In the genomic region with DNA sequence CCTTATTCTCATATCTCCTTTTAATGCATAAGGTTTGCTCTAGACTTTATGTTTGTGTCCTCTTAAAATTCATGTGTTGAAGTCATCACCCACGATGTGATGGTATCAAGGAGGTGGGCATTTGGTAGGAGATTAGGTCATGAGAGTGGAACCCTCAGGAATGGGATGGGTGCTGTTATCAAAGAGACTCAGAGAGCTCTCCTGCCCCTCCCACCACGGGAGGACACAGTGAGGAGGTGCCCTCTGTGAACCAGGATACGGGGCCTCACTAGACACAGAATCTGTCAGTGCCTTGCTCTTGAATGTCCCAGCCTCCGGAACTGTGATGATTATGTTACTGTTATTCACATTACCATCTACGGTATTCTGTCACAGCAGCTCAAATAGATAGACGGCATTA, we compare ENCODE assay signal across 30 cellular contexts.
"Had no signal": no experiment of that assay in that cellular context is flagged by ENCODE, and none has a peak within 500 bp of the region (broad histone marks: within the 10 kb centered on the region; RNA-seq: fewer than 3 reads in every experiment).

No MANE protein-coding gene starts in this region.

- H3K9me3 ChIP-seq: adrenal gland, body of pancreas, breast epithelium had no signal

- DNase-seq: activated B cell treated with CpG ODN at 0.5 μM for 24 hours; activated CD4-positive, alpha-beta memory T cell treated with anti-CD3 and anti-CD28 coated beads for 36 hours; activated CD4-positive, alpha-beta T cell treated with anti-CD3 and anti-CD28 coated beads for 4 hours; activated CD4-positive, alpha-beta T cell treated with anti-CD3 and anti-CD28 coated beads, Interleukin-2, amount 10 ng/mL, durations not matched to agents 7 days and 5 days; activated CD4-positive, CD25-positive, alpha-beta regulatory T cell treated with anti-CD3 and anti-CD28 coated beads, Interleukin-2, amount 50 U/mL, for 72 hours; activated CD8-positive, alpha-beta memory T cell treated with anti-CD3 and anti-CD28 coated beads, Interleukin-2, amount 50 U/mL, for 4 hours; activated CD8-positive, alpha-beta T cell treated with anti-CD3 and anti-CD28 coated beads for 36 hours; activated effector memory CD4-positive, alpha-beta T cell treated with anti-CD3 and anti-CD28 coated beads, Interleukin-2, amount 50 U/mL, for 16 hours; activated gamma-delta T cell treated with Interleukin-2 at 50 U/mL for 16 hours; activated naive CD4-positive, alpha-beta T cell; activated naive CD4-positive, alpha-beta T cell treated with anti-CD3 and anti-CD28 coated beads for 36 hours; activated naive CD4-positive, alpha-beta T cell treated with anti-CD3 and anti-CD28 coated beads, Interleukin-2, amount 50 U/mL, for 16 hours; activated naive CD8-positive, alpha-beta T cell treated with anti-CD3 and anti-CD28 coated beads for 36 hours; activated T-cell treated with anti-CD3 and anti-CD28 coated beads for 4 hours; activated T-cell treated with anti-CD3 and anti-CD28 coated beads, Interleukin-2, amount 50 U/mL, for 1 hour; activated T-cell treated with anti-CD3 and anti-CD28 coated beads, Interleukin-2, amount 50 U/mL, for 4 hours; activated T-cell treated with anti-CD3 and anti-CD28 coated beads, Interleukin-2, amount 50 U/mL, for 72 hours; adrenal gland; amniotic stem cell; aorta; body of pancreas; brain microvascular endothelial cell; central memory CD4-positive, alpha-beta T cell; T-helper 9 cell had no signal

- H3K36me3 ChIP-seq: adrenal gland, brain microvascular endothelial cell, breast epithelium had no signal

- H3K9me3 Mint-ChIP-seq: activated CD8-positive, alpha-beta T cell treated with anti-CD3 and anti-CD28 coated beads for 36 hours had no signal

- H3K27me3 ChIP-seq: adrenal gland, body of pancreas, brain microvascular endothelial cell, breast epithelium had no signal

- H3K36me3 Mint-ChIP-seq: activated CD4-positive, alpha-beta memory T cell treated with anti-CD3 and anti-CD28 coated beads for 36 hours; activated naive CD8-positive, alpha-beta T cell treated with anti-CD3 and anti-CD28 coated beads for 36 hours had no signal

- H3K27me3 Mint-ChIP-seq: activated B cell treated with CpG ODN at 0.5 μM for 24 hours; activated CD4-positive, alpha-beta memory T cell treated with anti-CD3 and anti-CD28 coated beads for 36 hours; activated CD4-positive, alpha-beta T cell treated with anti-CD3 and anti-CD28 coated beads, Interleukin-2, amount 10 ng/mL, durations not matched to agents 7 days and 5 days; activated CD8-positive, alpha-beta T cell treated with anti-CD3 and anti-CD28 coated beads for 36 hours; activated naive CD8-positive, alpha-beta T cell treated with anti-CD3 and anti-CD28 coated beads for 36 hours; activated T-helper 17 cell treated with anti-CD3 and anti-CD28 coated beads, Interleukin-2, amount 50 U/mL, for 72 hours had no signal

- H3K4me1 Mint-ChIP-seq: activated B cell treated with CpG ODN at 0.5 μM for 24 hours; activated CD4-positive, alpha-beta T cell treated with anti-CD3 and anti-CD28 coated beads, Interleukin-2, amount 10 ng/mL, durations not matched to agents 7 days and 5 days; activated naive CD8-positive, alpha-beta T cell treated with anti-CD3 and anti-CD28 coated beads for 36 hours; activated T-helper 17 cell treated with anti-CD3 and anti-CD28 coated beads, Interleukin-2, amount 50 U/mL, for 72 hours had no signal

- H3K27ac Mint-ChIP-seq: activated B cell treated with CpG ODN at 0.5 μM for 24 hours; activated CD4-positive, alpha-beta memory T cell treated with anti-CD3 and anti-CD28 coated beads for 36 hours; activated CD4-positive, alpha-beta T cell treated with anti-CD3 and anti-CD28 coated beads, Interleukin-2, amount 10 ng/mL, durations not matched to agents 7 days and 5 days; activated CD8-positive, alpha-beta T cell treated with anti-CD3 and anti-CD28 coated beads for 36 hours; activated naive CD4-positive, alpha-beta T cell treated with anti-CD3 and anti-CD28 coated beads for 36 hours; activated naive CD4-positive, alpha-beta T cell treated with anti-CD3 and anti-CD28 coated beads, Interleukin-2, amount 50 U/mL, for 72 hours; activated naive CD8-positive, alpha-beta T cell treated with anti-CD3 and anti-CD28 coated beads for 36 hours; activated T-cell treated with anti-CD3 and anti-CD28 coated beads, Interleukin-2, amount 50 U/mL, for 72 hours; activated T-helper 1 cell treated with anti-CD3 and anti-CD28 coated beads, Interleukin-12 subunit alpha, Interleukin-12 subunit beta, Interleukin-2, Interleukin-4 antibody, amounts not matched to agents 30 ng/mL and 10 ng/mL and 1 ng/mL, durations not matched to agents 14 hours and 24 hours and 36 hours; activated T-helper 17 cell treated with anti-CD3 and anti-CD28 coated beads, Interleukin-2, amount 50 U/mL, for 72 hours; T-helper 1 cell treated with Interleukin-12 subunit alpha and Interleukin-12 subunit beta and Interleukin-4 antibody, amounts not matched to agents 30 μg/mL and 1 μg/mL, for 36 hours; T-helper 2 cell treated with Interferon-gamma antibody and Interleukin-4, amounts not matched to agents 5 μg/mL and 100 μg/mL, for 36 hours had no signal

- H3K4me3 Mint-ChIP-seq: activated B cell treated with CpG ODN at 0.5 μM for 24 hours; activated CD4-positive, alpha-beta memory T cell treated with anti-CD3 and anti-CD28 coated beads for 36 hours; activated CD4-positive, alpha-beta T cell treated with anti-CD3 and anti-CD28 coated beads, Interleukin-2, amount 10 ng/mL, durations not matched to agents 7 days and 5 days; activated CD8-positive, alpha-beta T cell treated with anti-CD3 and anti-CD28 coated beads for 36 hours; activated naive CD4-positive, alpha-beta T cell treated with anti-CD3 and anti-CD28 coated beads for 36 hours; activated naive CD8-positive, alpha-beta T cell treated with anti-CD3 and anti-CD28 coated beads for 36 hours; activated T-cell treated with anti-CD3 and anti-CD28 coated beads, Interleukin-2, amount 50 U/mL, for 4 hours; activated T-cell treated with anti-CD3 and anti-CD28 coated beads, Interleukin-2, amount 50 U/mL, for 72 hours; activated T-helper 1 cell treated with anti-CD3 and anti-CD28 coated beads, Interleukin-12 subunit alpha, Interleukin-12 subunit beta, Interleukin-2, Interleukin-4 antibody, amounts not matched to agents 30 ng/mL and 10 ng/mL and 1 ng/mL, durations not matched to agents 14 hours and 24 hours and 36 hours; activated T-helper 17 cell treated with anti-CD3 and anti-CD28 coated beads, Interleukin-2, amount 50 U/mL, for 72 hours; T-helper 1 cell treated with Interleukin-12 subunit alpha and Interleukin-12 subunit beta and Interleukin-4 antibody, amounts not matched to agents 30 μg/mL and 1 μg/mL, for 36 hours; T-helper 2 cell treated with Interferon-gamma antibody and Interleukin-4, amounts not matched to agents 5 μg/mL and 100 μg/mL, for 36 hours had no signal

- H3K4me3 ChIP-seq: adrenal gland, body of pancreas, breast epithelium had no signal

- H3K4me1 ChIP-seq: adrenal gland, body of pancreas, breast epithelium had no signal

- ATAC-seq: activated CD8-positive, alpha-beta T cell treated with anti-CD3 and anti-CD28 coated beads for 36 hours; activated naive CD4-positive, alpha-beta T cell treated with anti-CD3 and anti-CD28 coated beads, Interleukin-2, amount 50 U/mL, for 72 hours; activated T-cell treated with anti-CD3 and anti-CD28 coated beads, Interleukin-2, amount 50 U/mL, for 4 hours; activated T-cell treated with anti-CD3 and anti-CD28 coated beads, Interleukin-2, amount 50 U/mL, for 72 hours; activated T-helper 17 cell treated with anti-CD3 and anti-CD28 coated beads, Interleukin-2, amount 50 U/mL, for 72 hours; body of pancreas had no signal
